9 cellular contexts compared by ENCODE assay signal in genomic region chr5:132227235-132227484, GRCh38. TPM values are rescaled to one million over a fixed set of nuclear protein-coding genes. Genes with fewer than 3 reads are reported as not detected.
DNase-seq lines count a peak whose midpoint lies in the region; ATAC-seq and TF ChIP-seq lines count a peak whose summit lies in the region.
"Had no signal": no experiment of that assay in that cellular context is flagged by ENCODE, and none has a peak within 500 bp of the region (broad histone marks: within the 10 kb centered on the region; RNA-seq: fewer than 3 reads in every experiment).

No MANE protein-coding gene starts in this region.

- ATAC-seq in heart right ventricle, result peak in 3 of 8 donors; percentile 64 to 76 (median 73)
- ATAC-seq in left cardiac atrium, result no peak
- no peak for ATAC-seq in GM21423 (IDR thresholded peaks at IDR 0.05; ENCODE audit: unreplicated experiment)
- no peak for ATAC-seq in HG02759 (IDR thresholded peaks at IDR 0.05; ENCODE audit: unreplicated experiment)

- H3K36me3 ChIP-seq in heart right ventricle, result no peaks in the 10 kb centered on the region
- no peaks in the 10 kb centered on the region for H3K36me3 ChIP-seq in muscle layer of colon (ENCODE audit: insufficient read depth, low read length)
- H3K36me3 ChIP-seq in uterus, result no peaks in the 10 kb centered on the region

- H3K4me1 ChIP-seq in heart right ventricle (peaks cover 30 to 67% (median 49%) of the 10 kb centered on the region in 9 donors), muscle layer of colon (ENCODE audit: insufficient read depth, low read length) (peaks cover 51% of the 10 kb centered on the region), uterus (peaks cover 20 to 31% of the 10 kb centered on the region in 2 donors)

- intact Hi-C loops in heart right ventricle (cut with DNase I) (loop anchor here in 3 of 10 donors (5.0 kb wide), 3 partner anchors 35 to 65 kb away; partner anchors contain the start of gene SLC22A4 (in 2 of the 3)), left cardiac atrium (cut with DNase I) (loop anchor here in 1 of 2 donors (5.0 kb wide), 2 partner anchors 35 kb away; no protein-coding TSS in a partner anchor), uterus (cut with DNase I; ENCODE audit: low total_unique reads) (loop anchor here (10.0 kb wide), 1 partner anchor 1062 kb away; the partner anchor contains the start of gene HINT1)

- DNase-seq in heart right ventricle (no peak), left cardiac atrium (no peak), coronary artery (ENCODE audit: low spot score) (peak; percentile 86), uterus (no peak), SHP77 treated with DMSO at 0.1 percent for 48 hours (lab: John Stamatoyannopoulos, UW) (no peak)
- DNase-seq: DND-41 had no signal

- H3K9me3 ChIP-seq in heart right ventricle, result no peaks in the 10 kb centered on the region
- no peaks in the 10 kb centered on the region for H3K9me3 ChIP-seq in muscle layer of colon (ENCODE audit: low read length)
- H3K9me3 ChIP-seq in uterus, result no peaks in the 10 kb centered on the region

- H3K4me3 ChIP-seq in heart right ventricle, result peak overlapping the region; percentile 59 to 98 (median 88)
- H3K4me3 ChIP-seq in coronary artery, result peak overlapping the region; percentile 91
- peak overlapping the region; percentile 64 to 82 for H3K4me3 ChIP-seq in muscle layer of colon (ENCODE audit: low read depth in 1 of 2, low read length in 2 of 2)
- H3K4me3 ChIP-seq in uterus, result peak overlapping the region; percentile 51 to 71

- TF ChIP-seq CTCF in heart right ventricle (IDR thresholded peaks at IDR 0.05) (no peak), coronary artery (IDR thresholded peaks at IDR 0.05) (no peak), uterus (IDR thresholded peaks at IDR 0.05) (peak in 1 of 4 experiments; percentile 10)

- H3K27me3 ChIP-seq in heart right ventricle, result peaks cover 0 to 16% (median 0%) of the 10 kb centered on the region in 7 donors
- H3K27me3 ChIP-seq in muscle layer of colon (ENCODE audit: control insufficient read depth in 1 of 2, insufficient read depth in 2 of 2, low read length in 2 of 2), result no peaks in the 10 kb centered on the region
- no peaks in the 10 kb centered on the region for H3K27me3 ChIP-seq in uterus

- 0 to 1% methylated on average over 13 of the region's 13 CpGs for whole genome bisulfite sequencing in heart right ventricle, 2 donors

- H3K27ac ChIP-seq in heart right ventricle (peak overlapping the region; percentile 77 to 99 (median 94)), coronary artery (peak overlapping the region; percentile 72 to 95), muscle layer of colon (ENCODE audit: low read depth, low read length) (peak overlapping the region; percentile 94), uterus (peak overlapping the region; percentile 82 to 92)

- H3K9ac ChIP-seq in muscle layer of colon (ENCODE audit: low read length), result peak overlapping the region; percentile 63

- no peak for TF ChIP-seq POLR2A in uterus (IDR thresholded peaks at IDR 0.05)

RNA-seq across cellular contexts. Expression of gene P4HA2, which starts 0.5 kb away (rescaled TPM):
- 10 to 100 TPM; 35.0 to 77.1 (median 52.4) TPM for total RNA-seq in heart right ventricle
- 10 to 100 TPM; 27.2 to 97.0 TPM for polyA plus RNA-seq in heart right ventricle
- total RNA-seq in left cardiac atrium, result 10 to 100 TPM; 60.2 to 78.4 TPM
- 100 to 1,000 TPM in 1 of 4 donors, 10 to 100 TPM in 3; 19.4 to 112 (median 85.2) TPM for total RNA-seq in uterus

RNA-seq across cellular contexts. Expression of gene PDLIM4, which starts 30.3 kb away (rescaled TPM):
- 1 to 10 TPM; 2.1 to 8.7 (median 3.4) TPM for total RNA-seq in heart right ventricle
- polyA plus RNA-seq in heart right ventricle, result 10 to 100 TPM in 1 of 2 donors, 1 to 10 TPM in 1; 3.4 to 15.3 TPM
- 10 to 100 TPM; 12.4 to 38.5 TPM for total RNA-seq in left cardiac atrium
- total RNA-seq in uterus, result 100 to 1,000 TPM in 1 of 4 donors, 10 to 100 TPM in 3; 14.1 to 148 (median 45.3) TPM
